ENCODE assay signal across 26 cellular contexts in genomic region chr3:144966560-144966959, GRCh38.
DNase-seq lines count a peak whose midpoint lies in the region; ATAC-seq, FAIRE-seq and TF ChIP-seq lines count a peak whose summit lies in the region.
"Had no signal": no experiment of that assay in that cellular context is flagged by ENCODE, and none has a peak within 500 bp of the region (broad histone marks: within the 10 kb centered on the region; RNA-seq: fewer than 3 reads in every experiment).

No MANE protein-coding gene starts in this region.

- H3K27ac ChIP-seq in HepG2 (ENCODE audit: extremely low read length, insufficient read depth, low read length), result no peak overlapping the region
- no peak overlapping the region for H3K27ac ChIP-seq in right lobe of liver
- H3K27ac ChIP-seq in A549, result no peak overlapping the region
- H3K27ac ChIP-seq: 22Rv1; BLaER1; BLaER1 treated with 17β-estradiol and CSF1 and Interleukin-3, amounts not matched to agents 10 nM and 100 nM; C4-2B had no signal

- CTCF ChIA-PET in HepG2 (lab: Yijun Ruan, JAX; ENCODE audit: low intra/inter-chr PET ratio, low total read pairs), result no interaction called here
- CTCF ChIA-PET in A549 (lab: Yijun Ruan, JAX), result no interaction called here

- H3K36me3 ChIP-seq in HepG2 (replicated peaks in 1 of 2; ENCODE audit: control insufficient read depth in 1 of 2, insufficient read depth in 2 of 2, low read length in 2 of 2) (no peaks in the 10 kb centered on the region), right lobe of liver (no peaks in the 10 kb centered on the region)
- H3K36me3 ChIP-seq: BE2C; BLaER1; BLaER1 treated with 17β-estradiol and CSF1 and Interleukin-3, amounts not matched to agents 10 nM and 100 nM had no signal

- no peak for TF ChIP-seq POLR2A in HepG2 (IDR thresholded peaks at IDR 0.05; ENCODE audit: insufficient read depth in 1 of 2, low read depth in 2 of 2, low read length in 2 of 2)
- no peak for TF ChIP-seq POLR2A in right lobe of liver (IDR thresholded peaks at IDR 0.05)
- no peak for TF ChIP-seq POLR2A in A549 (IDR thresholded peaks at IDR 0.05; ENCODE audit: low read length)

- TF ChIP-seq CTCF in HepG2 (CRISPR knock-in tag; IDR thresholded peaks at IDR 0.05) (no peak), right lobe of liver (IDR thresholded peaks at IDR 0.05) (no peak), A549 (IDR thresholded peaks at IDR 0.05) (no peak)

- no peaks in the 10 kb centered on the region for H3K79me2 ChIP-seq in HepG2 (ENCODE audit: insufficient read depth, low read length)

- H3K4me2 ChIP-seq in HepG2 (ENCODE audit: low read depth, low read length), result no peak overlapping the region
- H3K4me2 ChIP-seq in A549, result no peak overlapping the region
- H3K4me2 ChIP-seq: BLaER1; BLaER1 treated with 17β-estradiol and CSF1 and Interleukin-3, amounts not matched to agents 10 nM and 100 nM had no signal

- POLR2A ChIA-PET in HepG2 (lab: Yijun Ruan, JAX), result no interaction called here
- POLR2A ChIA-PET in A549 (lab: Yijun Ruan, JAX), result no interaction called here

- H2AFZ ChIP-seq in HepG2 (ENCODE audit: low read length), result no peak overlapping the region

- WGBS in HepG2 (ENCODE audit: low lambda C conversion rate), result 77% methylated on average over 2 of the region's 2 CpGs
- WGBS in right lobe of liver (ENCODE audit: insufficient coverage, low coverage, low lambda C conversion rate, missing lambda C conversion rate), result 41% methylated on average over 2 of the region's 2 CpGs
- 71% methylated on average over 2 of the region's 2 CpGs for WGBS in A549 (ENCODE audit: missing lambda C conversion rate)

- intact Hi-C loops in HepG2 (cut with micrococcal nuclease; ENCODE audit: unreplicated experiment), result no loop called here
- intact Hi-C loops in right lobe of liver (cut with DNase I), result no loop called here

- H3K27me3 ChIP-seq in HepG2 (ENCODE audit: control insufficient read depth in 1 of 2, insufficient read depth in 2 of 2, low read length in 2 of 2) (no peaks in the 10 kb centered on the region), right lobe of liver (no peaks in the 10 kb centered on the region)
- H3K27me3 ChIP-seq: BE2C; BLaER1; BLaER1 treated with 17β-estradiol and CSF1 and Interleukin-3, amounts not matched to agents 10 nM and 100 nM had no signal

- TF ChIP-seq RAD21 in HepG2 (CRISPR knock-in tag; IDR thresholded peaks at IDR 0.05) (no peak), A549 (conservative IDR thresholded peaks at IDR 0.05 in 1 of 2, IDR thresholded peaks at IDR 0.05 in 1 of 2) (no peak)

- H3K4me3 ChIP-seq in HepG2 (replicated peaks in 1 of 3; ENCODE audit: insufficient read depth in 1 of 3, low read depth in 2 of 3, low read length in 3 of 3) (no peak overlapping the region), right lobe of liver (no peak overlapping the region), A549 (no peak overlapping the region)
- H3K4me3 ChIP-seq: BLaER1; BLaER1 treated with 17β-estradiol and CSF1 and Interleukin-3, amounts not matched to agents 10 nM and 100 nM had no signal

- ATAC-seq in HepG2 (no peak), right lobe of liver (no peak), A549 (no peak), GM21723 (IDR thresholded peaks at IDR 0.05; ENCODE audit: unreplicated experiment) (no peak)
- ATAC-seq: CD8-positive, alpha-beta T cell had no signal

- no peak for DNase-seq in HepG2 (ENCODE audit: low spot score)
- DNase-seq in right lobe of liver, result no peak
- DNase-seq in A549 (ENCODE audit: low read depth in 1 of 2, low spot score in 1 of 2), result no peak
- DNase-seq: 8988T; ACHN; AML-193; BE2C; Caco-2; Calu3; CD4-positive, alpha-beta memory T cell; CD4-positive, alpha-beta T cell; CD4-positive, CD25-positive, alpha-beta regulatory T cell; CD8-positive, alpha-beta memory T cell; CD8-positive, alpha-beta T cell; COR-L47; DMS153; DMS79; DMS79 treated with DMSO at 0.1 percent for 48 hours; DND-41; EL had no signal

- in situ Hi-C loops in HepG2 (cut with HindIII; ENCODE audit: extremely low pct_ligation_motif_present, low pct_unique_long_range_greater_than_20kb), result no loop called here

- FAIRE-seq in HepG2 (lab: Jason Lieb, UNC) (no peak), A549 (lab: Jason Lieb, UNC) (no peak)
- FAIRE-seq: D721Med had no signal

- H3K4me1 ChIP-seq in HepG2 (ENCODE audit: insufficient read depth, low read length) (no peaks in the 10 kb centered on the region), right lobe of liver (no peaks in the 10 kb centered on the region), A549 (no peaks in the 10 kb centered on the region)
- H3K4me1 ChIP-seq: BLaER1, Caco-2 had no signal

- TF ChIP-seq EP300 in HepG2 (IDR thresholded peaks at IDR 0.05; ENCODE audit: low read depth in 2 of 2, low read length in 2 of 2) (no peak), HepG2 (CRISPR knock-in tag; IDR thresholded peaks at IDR 0.05; ENCODE audit: borderline replicate concordance) (no peak), A549 (IDR thresholded peaks at IDR 0.05) (no peak)

- no peaks in the 10 kb centered on the region for H4K20me1 ChIP-seq in HepG2 (ENCODE audit: insufficient read depth, low read length)
- H4K20me1 ChIP-seq: BLaER1; BLaER1 treated with 17β-estradiol and CSF1 and Interleukin-3, amounts not matched to agents 10 nM and 100 nM had no signal

- H3K9me3 ChIP-seq in HepG2 (ENCODE audit: low read length) (peaks cover 5% of the 10 kb centered on the region; the same call in 1 of the 2 replicates), right lobe of liver (no peaks in the 10 kb centered on the region), A549 (no peaks in the 10 kb centered on the region)
- H3K9me3 ChIP-seq: BE2C; BLaER1; BLaER1 treated with 17β-estradiol and CSF1 and Interleukin-3, amounts not matched to agents 10 nM and 100 nM; Caco-2 had no signal

- H3K9ac ChIP-seq in HepG2 (ENCODE audit: insufficient read depth, low read depth, low read length), result no peak overlapping the region
- H3K9ac ChIP-seq: BLaER1; BLaER1 treated with 17β-estradiol and CSF1 and Interleukin-3, amounts not matched to agents 10 nM and 100 nM had no signal

- BruUV-seq in HepG2 (replicated peaks; lab: Mats Ljungman, UMichigan), result no TSS peak

TF ChIP-seq in HepG2, 621 proteins besides CTCF, POLR2A, EP300 and RAD21:
- peak; percentile 52 to 70; a peak in 2 of 4 replicates for TF ChIP-seq MAFK (conservative IDR thresholded peaks at IDR 0.05 in 1 of 2, IDR thresholded peaks at IDR 0.05 in 1 of 2; ENCODE audit: low read length in 2 of 2)
- no peak for TF ChIP-seq ZNF446 (CRISPR knock-in tag; IDR thresholded peaks at IDR 0.05)
- no peak for TF ChIP-seq ZSCAN31 (CRISPR knock-in tag; IDR thresholded peaks at IDR 0.05; ENCODE audit: low read depth)
- peak; percentile 55; the same call in 1 of the 2 replicates for TF ChIP-seq MAFF (IDR thresholded peaks at IDR 0.05; ENCODE audit: low read depth, low read length)

TF ChIP-seq in A549, 52 proteins besides CTCF, POLR2A, EP300 and RAD21:
- TF ChIP-seq POLR2AphosphoS2 (conservative IDR thresholded peaks at IDR 0.05; ENCODE audit: low read length) (no peak), MAFK (IDR thresholded peaks at IDR 0.05; ENCODE audit: partially characterized antibody) (peak; percentile 53)
- TF ChIP-seq, protein P1, sequence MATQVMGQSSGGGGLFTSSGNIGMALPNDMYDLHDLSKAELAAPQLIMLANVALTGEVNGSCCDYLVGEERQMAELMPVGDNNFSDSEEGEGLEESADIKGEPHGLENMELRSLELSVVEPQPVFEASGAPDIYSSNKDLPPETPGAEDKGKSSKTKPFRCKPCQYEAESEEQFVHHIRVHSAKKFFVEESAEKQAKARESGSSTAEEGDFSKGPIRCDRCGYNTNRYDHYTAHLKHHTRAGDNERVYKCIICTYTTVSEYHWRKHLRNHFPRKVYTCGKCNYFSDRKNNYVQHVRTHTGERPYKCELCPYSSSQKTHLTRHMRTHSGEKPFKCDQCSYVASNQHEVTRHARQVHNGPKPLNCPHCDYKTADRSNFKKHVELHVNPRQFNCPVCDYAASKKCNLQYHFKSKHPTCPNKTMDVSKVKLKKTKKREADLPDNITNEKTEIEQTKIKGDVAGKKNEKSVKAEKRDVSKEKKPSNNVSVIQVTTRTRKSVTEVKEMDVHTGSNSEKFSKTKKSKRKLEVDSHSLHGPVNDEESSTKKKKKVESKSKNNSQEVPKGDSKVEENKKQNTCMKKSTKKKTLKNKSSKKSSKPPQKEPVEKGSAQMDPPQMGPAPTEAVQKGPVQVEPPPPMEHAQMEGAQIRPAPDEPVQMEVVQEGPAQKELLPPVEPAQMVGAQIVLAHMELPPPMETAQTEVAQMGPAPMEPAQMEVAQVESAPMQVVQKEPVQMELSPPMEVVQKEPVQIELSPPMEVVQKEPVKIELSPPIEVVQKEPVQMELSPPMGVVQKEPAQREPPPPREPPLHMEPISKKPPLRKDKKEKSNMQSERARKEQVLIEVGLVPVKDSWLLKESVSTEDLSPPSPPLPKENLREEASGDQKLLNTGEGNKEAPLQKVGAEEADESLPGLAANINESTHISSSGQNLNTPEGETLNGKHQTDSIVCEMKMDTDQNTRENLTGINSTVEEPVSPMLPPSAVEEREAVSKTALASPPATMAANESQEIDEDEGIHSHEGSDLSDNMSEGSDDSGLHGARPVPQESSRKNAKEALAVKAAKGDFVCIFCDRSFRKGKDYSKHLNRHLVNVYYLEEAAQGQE (IDR thresholded peaks at IDR 0.05), result no peak

Comparison
In these comparisons a context has a peak if more than half of its experiments do, and no peak if none do; other contexts are left out.
1. Of the 38 proteins assayed by ChIP-seq in both HepG2 and A549: peak only in HepG2: none; only in A549: none; in both: MAFK; in neither: 37.